22 cellular contexts compared by ENCODE assay signal in genomic region chr14:56122306-56122705, GRCh38. TPM values are rescaled to one million over a fixed set of nuclear protein-coding genes. Genes with fewer than 3 reads are reported as not detected.
DNase-seq lines count a peak whose midpoint lies in the region; ATAC-seq and TF ChIP-seq lines count a peak whose summit lies in the region.
"Had no signal": no experiment of that assay in that cellular context is flagged by ENCODE, and none has a peak within 500 bp of the region (broad histone marks: within the 10 kb centered on the region; RNA-seq: fewer than 3 reads in every experiment).

No MANE protein-coding gene starts in this region.

- ATAC-seq in IMR-90 (ENCODE audit: low read depth), result no peak
- ATAC-seq: PC-3, SK-N-SH treated with all-trans-retinoic acid at 6 μM for 48 hours had no signal

- no peak overlapping the region for H3K14ac ChIP-seq in IMR-90 (replicated peaks; ENCODE audit: low read depth, low read length)

- in situ Hi-C loops in IMR-90 (cut with MboI; ENCODE audit: low sequenced_read_pairs), result loop anchor here (25.0 kb wide), 1 partner anchor 410 kb away; no protein-coding TSS in a partner anchor

- H2AFZ ChIP-seq in IMR-90 (replicated peaks; ENCODE audit: low read length, poor library complexity) (no peak overlapping the region), osteoblast (ENCODE audit: low read length) (no peak overlapping the region)

- H3K4me1 ChIP-seq in IMR-90 (ENCODE audit: control insufficient read depth, insufficient read depth, low read length), result peaks cover 14% of the 10 kb centered on the region
- peaks cover 29% of the 10 kb centered on the region for H3K4me1 ChIP-seq in skeletal muscle satellite cell (ENCODE audit: control insufficient read depth, insufficient read depth, low read length)
- H3K4me1 ChIP-seq in osteoblast (ENCODE audit: insufficient read depth, low read length), result peaks cover 13% of the 10 kb centered on the region

- H2BK20ac ChIP-seq in IMR-90 (ENCODE audit: low read depth, low read length), result 0 out of 2 replicates have a peak overlapping the region, but pooled peaks have one; percentile 20

- H3K79me2 ChIP-seq in osteoblast (ENCODE audit: insufficient read depth, low read length), result peaks cover 8% of the 10 kb centered on the region

- peaks cover 22% of the 10 kb centered on the region for H3K27me3 Mint-ChIP-seq in brain
- H3K27me3 Mint-ChIP-seq in activated naive CD8-positive, alpha-beta T cell treated with anti-CD3 and anti-CD28 coated beads for 36 hours, result peaks cover 37% of the 10 kb centered on the region

- no peak overlapping the region for H2BK120ac ChIP-seq in IMR-90 (ENCODE audit: low read depth, low read length)

- H3K18ac ChIP-seq in IMR-90 (ENCODE audit: low read depth, low read length), result peak overlapping the region; percentile 58; the same call in 1 of the 2 replicates

- H3K4me3 ChIP-seq in IMR-90 (ENCODE audit: insufficient read depth, low read depth, low read length) (no peak overlapping the region), skeletal muscle satellite cell (ENCODE audit: low read length) (no peak overlapping the region), osteoblast (ENCODE audit: insufficient read depth, low read length) (no peak overlapping the region)
- H3K4me3 ChIP-seq: HAP-1 had no signal

- H3K27ac ChIP-seq in IMR-90 (ENCODE audit: insufficient read depth, low read length) (peak overlapping the region; percentile 53; the same call in 1 of the 2 replicates), osteoblast (ENCODE audit: low read depth, low read length) (no peak overlapping the region)
- H3K27ac ChIP-seq: 22Rv1, HL-60 had no signal

- H3K4ac ChIP-seq in IMR-90 (ENCODE audit: low read depth, low read length), result 0 out of 2 replicates have a peak overlapping the region, but pooled peaks have one; percentile 9

- WGBS in IMR-90 (ENCODE audit: extremely low coverage in 2 of 2, insufficient read length in 1 of 2), 2 experiments, result no CpG with 5 or more reads among the region's 2 CpGs

- H3K56ac ChIP-seq in IMR-90 (ENCODE audit: extremely low read depth, insufficient read depth, low read length), result no peak overlapping the region

- no peak overlapping the region for H4K8ac ChIP-seq in IMR-90 (ENCODE audit: low read depth in 2 of 2, low read length in 2 of 2)

- H3K4me3 Mint-ChIP-seq in brain, result peak overlapping the region; percentile 32 to 80 (median 70)
- H3K4me3 Mint-ChIP-seq in activated naive CD8-positive, alpha-beta T cell treated with anti-CD3 and anti-CD28 coated beads for 36 hours, result no peak overlapping the region

- peak overlapping the region in 2 of 5 experiments; percentile 39 to 53 for H3K27ac Mint-ChIP-seq in brain
- no peak overlapping the region for H3K27ac Mint-ChIP-seq in activated naive CD8-positive, alpha-beta T cell treated with anti-CD3 and anti-CD28 coated beads for 36 hours
- H3K27ac Mint-ChIP-seq: CD8-positive, alpha-beta memory T cell had no signal

- H4K20me1 ChIP-seq in IMR-90 (ENCODE audit: insufficient read depth, low read length) (peaks cover 54% of the 10 kb centered on the region), osteoblast (ENCODE audit: insufficient read depth, low read length) (no peaks in the 10 kb centered on the region)

- no peak overlapping the region for H2AK9ac ChIP-seq in IMR-90 (replicated peaks; ENCODE audit: low read depth, low read length, poor library complexity)

- peak overlapping the region; percentile 52; the same call in 1 of the 2 replicates for H3K4me2 ChIP-seq in IMR-90 (ENCODE audit: low read depth, low read length)
- H3K4me2 ChIP-seq in skeletal muscle satellite cell (ENCODE audit: low read length), result peak overlapping the region; percentile 5
- H3K4me2 ChIP-seq in osteoblast (ENCODE audit: insufficient read depth, low read length), result no peak overlapping the region

- DNase-seq in DMS79 treated with DMSO at 0.1 percent for 48 hours (lab: John Stamatoyannopoulos, UW) (peak; percentile 33), DMS79 (lab: John Stamatoyannopoulos, UW) (no peak), IMR-90 (peak; percentile 17), hepatic stellate cell (ENCODE audit: low spot score) (no peak), osteoblast (ENCODE audit: insufficient read length, low spot score, missing footprints) (no peak)
- DNase-seq in activated naive CD8-positive, alpha-beta T cell treated with anti-CD3 and anti-CD28 coated beads for 36 hours, result no peak
- DNase-seq: CD8-positive, alpha-beta memory T cell; DMS53; NCI-H1048; NCI-H1436; NCI-H1930; NCI-H2171; NCI-H748 treated with DMSO at 0.1 percent for 48 hours; PC-3; RPMI8226; SHP77 treated with DMSO at 0.1 percent for 48 hours had no signal

- no peak overlapping the region for H2AK5ac ChIP-seq in IMR-90 (ENCODE audit: low read depth, low read length)

- dilution Hi-C loops in IMR-90 (cut with HindIII; ENCODE audit: low sequenced_read_pairs, unreplicated experiment), result no loop called here

- H3K36me3 ChIP-seq in IMR-90 (ENCODE audit: control insufficient read depth, insufficient read depth, low read length), result no peaks in the 10 kb centered on the region
- H3K36me3 ChIP-seq in skeletal muscle satellite cell (ENCODE audit: insufficient read depth, low read length), result no peaks in the 10 kb centered on the region
- H3K36me3 ChIP-seq in osteoblast (ENCODE audit: insufficient read depth, low read length), result no peaks in the 10 kb centered on the region
- H3K36me3 ChIP-seq: HAP-1 had no signal

- H3K9me3 Mint-ChIP-seq in brain, result no peaks in the 10 kb centered on the region
- H3K9me3 Mint-ChIP-seq in activated naive CD8-positive, alpha-beta T cell treated with anti-CD3 and anti-CD28 coated beads for 36 hours, result no peaks in the 10 kb centered on the region
- H3K9me3 Mint-ChIP-seq: CD8-positive, alpha-beta memory T cell had no signal

- intact Hi-C loops in IMR-90 (cut with micrococcal nuclease), result loop anchor here (5.0 kb wide), 1 partner anchor 75 kb away; no protein-coding TSS in a partner anchor

- H3K36me3 Mint-ChIP-seq in brain, result no peaks in the 10 kb centered on the region
- no peaks in the 10 kb centered on the region for H3K36me3 Mint-ChIP-seq in activated naive CD8-positive, alpha-beta T cell treated with anti-CD3 and anti-CD28 coated beads for 36 hours

- no peak for TF ChIP-seq POLR2A in IMR-90 (IDR thresholded peaks at IDR 0.05; ENCODE audit: low read depth, low read length)

- H4K5ac ChIP-seq in IMR-90 (ENCODE audit: low read depth, low read length), result no peak overlapping the region

- no peak overlapping the region for H2BK15ac ChIP-seq in IMR-90 (ENCODE audit: low read depth, low read length)

- H3K4me1 Mint-ChIP-seq in brain, result peaks cover 84% of the 10 kb centered on the region
- peaks cover 27% of the 10 kb centered on the region for H3K4me1 Mint-ChIP-seq in activated naive CD8-positive, alpha-beta T cell treated with anti-CD3 and anti-CD28 coated beads for 36 hours

- H3K79me1 ChIP-seq in IMR-90 (ENCODE audit: low read depth in 1 of 2, low read length in 2 of 2), result peaks cover 35 to 70% of the 10 kb centered on the region in 2 experiments

- H3K9me3 ChIP-seq in IMR-90 (ENCODE audit: control insufficient read depth, insufficient read depth, low read length), result no peaks in the 10 kb centered on the region
- no peaks in the 10 kb centered on the region for H3K9me3 ChIP-seq in skeletal muscle satellite cell (replicated peaks; ENCODE audit: low read length)
- no peaks in the 10 kb centered on the region for H3K9me3 ChIP-seq in osteoblast (ENCODE audit: low read depth, low read length)
- H3K9me3 ChIP-seq: HAP-1 had no signal

- POLR2A ChIA-PET in IMR-90 (lab: Charles Lee; ENCODE audit: unreplicated experiment), result no interaction called here

- no TSS peak for BruUV-seq in IMR-90 (replicated peaks; lab: Mats Ljungman, UMichigan)

- H4K91ac ChIP-seq in IMR-90 (ENCODE audit: insufficient read depth, low read depth, low read length), result no peak overlapping the region

- H3K23ac ChIP-seq in IMR-90 (ENCODE audit: low read depth, low read length), result no peak overlapping the region

- TF ChIP-seq CTCF in IMR-90 (conservative IDR thresholded peaks at IDR 0.05; ENCODE audit: low read depth, low read length), result no peak
- no peak for TF ChIP-seq CTCF in brain (conservative IDR thresholded peaks at IDR 0.05)
- TF ChIP-seq CTCF in osteoblast (IDR thresholded peaks at IDR 0.05; ENCODE audit: extremely low read depth, low read depth, low read length), result no peak

- H2BK5ac ChIP-seq in IMR-90 (ENCODE audit: low read depth, low read length, poor library complexity, severe bottlenecking), result no peak overlapping the region

- H3K9me1 ChIP-seq in IMR-90 (ENCODE audit: insufficient read depth, low read length), result peaks cover 20% of the 10 kb centered on the region

- H3K9ac ChIP-seq in IMR-90 (ENCODE audit: low read depth, low read length) (no peak overlapping the region), skeletal muscle satellite cell (ENCODE audit: low read depth, low read length) (no peak overlapping the region)

- H3K27me3 ChIP-seq in IMR-90 (ENCODE audit: control insufficient read depth, insufficient read depth, low read length), result no peaks in the 10 kb centered on the region
- H3K27me3 ChIP-seq in skeletal muscle satellite cell (ENCODE audit: control insufficient read depth, insufficient read depth, low read length), result no peaks in the 10 kb centered on the region
- H3K27me3 ChIP-seq in osteoblast (ENCODE audit: insufficient read depth, low read length), result no peaks in the 10 kb centered on the region

- TF ChIP-seq RAD21 in IMR-90 (IDR thresholded peaks at IDR 0.05; ENCODE audit: low read length), result no peak

- CTCF ChIA-PET in IMR-90 (lab: Yijun Ruan, JAX), result interaction anchor here (0.6 kb wide), 1 partner anchor 45 kb away, joined by 3 read pairs; no protein-coding TSS in a partner anchor

TF ChIP-seq in IMR-90, 13 proteins besides CTCF, POLR2A, EP300 and RAD21:
- TF ChIP-seq RCOR1 (IDR thresholded peaks at IDR 0.05; ENCODE audit: insufficient replicate concordance, low read length), result no peak
- no peak for TF ChIP-seq FOS (IDR thresholded peaks at IDR 0.05; ENCODE audit: low read depth, low read length)
TF ChIP-seq in IMR-90: peak in this region for 0.

RNA-seq across cellular contexts. Expression of gene PELI2, which starts 4.1 kb away (rescaled TPM):
- 31.7 and 36.7 TPM in 2 replicates for total RNA-seq in IMR-90 (2012; rRNA removed)
- 6.0 and 7.4 TPM in 2 replicates for polyA plus RNA-seq in IMR-90 (2012; rRNA removed)
- 1.6 and 2.4 TPM in 2 replicates for polyA plus RNA-seq in IMR-90 (2012; cell fraction: cytosol; rRNA removed)
- polyA plus RNA-seq in IMR-90 (2012; cell fraction: nucleus; rRNA removed; ENCODE audit: low replicate concordance), result 5.8 and 13.1 TPM in 2 replicates
- 5.8 TPM for polyA plus RNA-seq in brain (ENCODE audit: insufficient read depth, low read depth, low replicate concordance)
- 2.0 and 2.8 TPM in 2 replicates for total RNA-seq in skeletal muscle satellite cell (2012; rRNA removed)
- total RNA-seq in activated naive CD8-positive, alpha-beta T cell treated with anti-CD3 and anti-CD28 coated beads for 36 hours, result 1 to 10 TPM; 2.1 to 2.5 TPM
- total RNA-seq in osteoblast, result 14.1 and 20.3 TPM in 2 replicates

Comparison
In these comparisons a context has a peak if more than half of its experiments do, and no peak if none do; other contexts are left out.
1. DNase-seq: peak in DMS79 treated with DMSO at 0.1 percent for 48 hours (single experiment) and IMR-90 (single experiment); none in DMS79 (single experiment), activated naive CD8-positive, alpha-beta T cell treated with anti-CD3 and anti-CD28 coated beads for 36 hours (single experiment), hepatic stellate cell (single experiment) and osteoblast (single experiment).